In genomic region chr12:106078358-106079025, GRCh38 we compare ENCODE assay signal across 9 cellular contexts.
DNase-seq lines count a peak whose midpoint lies in the region; ATAC-seq and TF ChIP-seq lines count a peak whose summit lies in the region.
"Had no signal": no experiment of that assay in that cellular context is flagged by ENCODE, and none has a peak within 500 bp of the region (broad histone marks: within the 10 kb centered on the region; RNA-seq: fewer than 3 reads in every experiment).

No MANE protein-coding gene starts in this region.

- H3K4me1 Mint-ChIP-seq in stimulated activated naive CD8-positive, alpha-beta T cell treated with anti-CD3 and anti-CD28 coated beads, Interleukin-15, amount 100 ng/mL, for 72 hours: no peaks in the 10 kb centered on the region

- H3K4me3 ChIP-seq in right atrium auricular region: no peak overlapping the region
- H3K4me3 ChIP-seq in choroid plexus epithelial cell (ENCODE audit: low read depth, low read length): no peak overlapping the region

- H3K27ac Mint-ChIP-seq in stimulated activated naive CD8-positive, alpha-beta T cell treated with anti-CD3 and anti-CD28 coated beads, Interleukin-15, amount 100 ng/mL, for 72 hours: no peak overlapping the region
- H3K27ac Mint-ChIP-seq: activated CD8-positive, alpha-beta T cell treated with anti-CD3 and anti-CD28 coated beads, Interleukin-2, amount 10 ng/mL, durations not matched to agents 7 days and 5 days had no signal

- H3K9me3 ChIP-seq in right atrium auricular region: no peaks in the 10 kb centered on the region

- peaks cover 45% of the 10 kb centered on the region for H3K36me3 ChIP-seq in right atrium auricular region

- H3K4me1 ChIP-seq in right atrium auricular region: peaks cover 0 to 50% of the 10 kb centered on the region in 2 donors

- intact Hi-C loops in Right ventricle myocardium superior (cut with DNase I): no loop called here
- intact Hi-C loops in left colon (cut with DNase I, micrococcal nuclease): no loop called here

- peak overlapping the region in 1 of 2 donors; percentile 85 for H3K27ac ChIP-seq in right atrium auricular region

- H3K27me3 ChIP-seq in right atrium auricular region: no peaks in the 10 kb centered on the region

- peaks cover 64% of the 10 kb centered on the region for H3K27me3 Mint-ChIP-seq in stimulated activated naive CD8-positive, alpha-beta T cell treated with anti-CD3 and anti-CD28 coated beads, Interleukin-15, amount 100 ng/mL, for 72 hours

- no peak overlapping the region for H3K4me3 Mint-ChIP-seq in stimulated activated naive CD8-positive, alpha-beta T cell treated with anti-CD3 and anti-CD28 coated beads, Interleukin-15, amount 100 ng/mL, for 72 hours
- H3K4me3 Mint-ChIP-seq: activated CD8-positive, alpha-beta T cell treated with anti-CD3 and anti-CD28 coated beads, Interleukin-2, amount 10 ng/mL, durations not matched to agents 7 days and 5 days had no signal

- no peaks in the 10 kb centered on the region for H3K9me3 Mint-ChIP-seq in stimulated activated naive CD8-positive, alpha-beta T cell treated with anti-CD3 and anti-CD28 coated beads, Interleukin-15, amount 100 ng/mL, for 72 hours

- DNase-seq in Right ventricle myocardium superior (peak; percentile 80), right atrium auricular region (ENCODE audit: low spot score) (no peak), choroid plexus epithelial cell (ENCODE audit: low read depth) (peak; percentile 30), left colon (peak in 1 of 2 donors; percentile 28)
- no peak for DNase-seq in stimulated activated naive CD8-positive, alpha-beta T cell treated with anti-CD3 and anti-CD28 coated beads, Interleukin-15, amount 100 ng/mL, for 72 hours
- DNase-seq: activated CD8-positive, alpha-beta T cell treated with anti-CD3 and anti-CD28 coated beads, Interleukin-2, amount 10 ng/mL, durations not matched to agents 7 days and 5 days had no signal

- no peak for TF ChIP-seq CTCF in right atrium auricular region (IDR thresholded peaks at IDR 0.05)
- no peak for TF ChIP-seq CTCF in choroid plexus epithelial cell (conservative IDR thresholded peaks at IDR 0.05; ENCODE audit: low read depth, low read length)

- peak; percentile 79 for ATAC-seq in Right ventricle myocardium superior (ENCODE audit: poor library complexity)
- peak; percentile 81 for ATAC-seq in left colon
- no peak for ATAC-seq in HG03378 (IDR thresholded peaks at IDR 0.05; ENCODE audit: unreplicated experiment)
- no peak for ATAC-seq in GM21723 (IDR thresholded peaks at IDR 0.05; ENCODE audit: unreplicated experiment)
- no peak for ATAC-seq in HG03095 (IDR thresholded peaks at IDR 0.05; ENCODE audit: unreplicated experiment)
- no peak for ATAC-seq in stimulated activated naive CD8-positive, alpha-beta T cell treated with anti-CD3 and anti-CD28 coated beads, Interleukin-15, amount 100 ng/mL, for 72 hours
- ATAC-seq: activated CD8-positive, alpha-beta T cell treated with anti-CD3 and anti-CD28 coated beads, Interleukin-2, amount 10 ng/mL, durations not matched to agents 7 days and 5 days had no signal

Comparison
In these comparisons a context has a peak if more than half of its experiments do, and no peak if none do; other contexts are left out.
1. DNase-seq: peak in Right ventricle myocardium superior (single experiment) and choroid plexus epithelial cell (single experiment); none in right atrium auricular region (single experiment) and stimulated activated naive CD8-positive, alpha-beta T cell treated with anti-CD3 and anti-CD28 coated beads, Interleukin-15, amount 100 ng/mL, for 72 hours (0 of 2).
2. ATAC-seq: peak in Right ventricle myocardium superior (single experiment) and left colon (single experiment); none in HG03378 (single experiment), GM21723 (single experiment), HG03095 (single experiment) and stimulated activated naive CD8-positive, alpha-beta T cell treated with anti-CD3 and anti-CD28 coated beads, Interleukin-15, amount 100 ng/mL, for 72 hours (single experiment).